Comparison of ENCODE assay signal across 10 cellular contexts in genomic region chr5:127705120-127705892, GRCh38. TPM values are rescaled to one million over a fixed set of nuclear protein-coding genes. Genes with fewer than 3 reads are reported as not detected.
DNase-seq lines count a peak whose midpoint lies in the region; ATAC-seq and TF ChIP-seq lines count a peak whose summit lies in the region.
"Had no signal": no experiment of that assay in that cellular context is flagged by ENCODE, and none has a peak within 500 bp of the region (broad histone marks: within the 10 kb centered on the region; RNA-seq: fewer than 3 reads in every experiment).

No MANE protein-coding gene starts in this region.

- ATAC-seq in HG03159 (IDR thresholded peaks at IDR 0.05; ENCODE audit: unreplicated experiment) (peak; percentile 67), WTC11 (peak; percentile 24; the same call in 1 of the 2 replicates), natural killer cell (no peak), HG02973 (IDR thresholded peaks at IDR 0.05; ENCODE audit: unreplicated experiment) (no peak), mucosa of descending colon (no peak)

- H3K27me3 Mint-ChIP-seq in WTC11 (ENCODE audit: low read depth) (no peaks in the 10 kb centered on the region), natural killer cell (ENCODE audit: low read depth in 2 of 2) (no peaks in the 10 kb centered on the region)
- H3K27me3 Mint-ChIP-seq: IgD-negative memory B cell, type B pancreatic cell had no signal

- H3K4me3 ChIP-seq in AG10803 (ENCODE audit: low read length) (no peak overlapping the region), iPS-18a (ENCODE audit: low read length) (no peak overlapping the region), mucosa of descending colon (no peak overlapping the region)

- POLR2A ChIA-PET in WTC11 (lab: Charles Lee), result no interaction called here

- H3K36me3 Mint-ChIP-seq in WTC11 (no peaks in the 10 kb centered on the region), natural killer cell (no peaks in the 10 kb centered on the region)
- H3K36me3 Mint-ChIP-seq: IgD-negative memory B cell, type B pancreatic cell had no signal

- no peak overlapping the region for H3K27ac Mint-ChIP-seq in WTC11
- H3K27ac Mint-ChIP-seq in natural killer cell, result no peak overlapping the region
- H3K27ac Mint-ChIP-seq: IgD-negative memory B cell, type B pancreatic cell had no signal

- H3K36me3 ChIP-seq in iPS-18a (ENCODE audit: control insufficient read depth, low read depth, low read length) (no peaks in the 10 kb centered on the region), mucosa of descending colon (ENCODE audit: low read depth) (no peaks in the 10 kb centered on the region)

- H3K9me3 Mint-ChIP-seq in WTC11 (no peaks in the 10 kb centered on the region), natural killer cell (peaks cover 4 to 6% of the 10 kb centered on the region in 2 donors)
- H3K9me3 Mint-ChIP-seq: IgD-negative memory B cell, type B pancreatic cell had no signal

- TF ChIP-seq CTCF in AG10803 (conservative IDR thresholded peaks at IDR 0.05; ENCODE audit: low read length) (no peak), WTC11 (IDR thresholded peaks at IDR 0.05) (no peak), natural killer cell (IDR thresholded peaks at IDR 0.05) (no peak), mucosa of descending colon (IDR thresholded peaks at IDR 0.05) (no peak)

- H3K9ac ChIP-seq in iPS-18a (ENCODE audit: low read length), result no peak overlapping the region

- peak; percentile 69 for DNase-seq in AG10803 (ENCODE audit: low read depth)
- no peak for DNase-seq in WTC11 (ENCODE audit: low spot score)
- no peak for DNase-seq in natural killer cell
- no peak for DNase-seq in mucosa of descending colon
- no peak for DNase-seq in NCI-H2227 treated with DMSO at 0.1 percent for 48 hours (lab: John Stamatoyannopoulos, UW)

- H3K4me1 ChIP-seq in iPS-18a (ENCODE audit: control insufficient read depth, low read depth, low read length), result peaks cover 13% of the 10 kb centered on the region
- H3K4me1 ChIP-seq in mucosa of descending colon (ENCODE audit: low read depth), result no peaks in the 10 kb centered on the region

- peak overlapping the region; percentile 70 for H3K27ac ChIP-seq in iPS-18a (ENCODE audit: low read length)

- H3K4me3 Mint-ChIP-seq in WTC11 (no peak overlapping the region), natural killer cell (no peak overlapping the region)
- H3K4me3 Mint-ChIP-seq: IgD-negative memory B cell, type B pancreatic cell had no signal

- H3K9me3 ChIP-seq in iPS-18a (ENCODE audit: control insufficient read depth, low read depth, low read length) (no peaks in the 10 kb centered on the region), mucosa of descending colon (no peaks in the 10 kb centered on the region)

- H3K4me1 Mint-ChIP-seq in WTC11, result peaks cover 9% of the 10 kb centered on the region
- H3K4me1 Mint-ChIP-seq in natural killer cell, result no peaks in the 10 kb centered on the region
- H3K4me1 Mint-ChIP-seq: IgD-negative memory B cell had no signal

- H3K27me3 ChIP-seq in iPS-18a (ENCODE audit: control insufficient read depth, insufficient read depth, low read length), result no peaks in the 10 kb centered on the region

- intact Hi-C loops in natural killer cell (cut with micrococcal nuclease) (no loop called here), mucosa of descending colon (cut with DNase I, micrococcal nuclease) (no loop called here)

- CTCF ChIA-PET in WTC11 (lab: Charles Lee), result no interaction called here

TF ChIP-seq in WTC11, 78 proteins besides CTCF, POLR2A, EP300 and RAD21:
- TF ChIP-seq ZNF317 (CRISPR knock-in tag; IDR thresholded peaks at IDR 0.05; ENCODE audit: borderline replicate concordance, low read depth), result no peak
- TF ChIP-seq, protein P1, sequence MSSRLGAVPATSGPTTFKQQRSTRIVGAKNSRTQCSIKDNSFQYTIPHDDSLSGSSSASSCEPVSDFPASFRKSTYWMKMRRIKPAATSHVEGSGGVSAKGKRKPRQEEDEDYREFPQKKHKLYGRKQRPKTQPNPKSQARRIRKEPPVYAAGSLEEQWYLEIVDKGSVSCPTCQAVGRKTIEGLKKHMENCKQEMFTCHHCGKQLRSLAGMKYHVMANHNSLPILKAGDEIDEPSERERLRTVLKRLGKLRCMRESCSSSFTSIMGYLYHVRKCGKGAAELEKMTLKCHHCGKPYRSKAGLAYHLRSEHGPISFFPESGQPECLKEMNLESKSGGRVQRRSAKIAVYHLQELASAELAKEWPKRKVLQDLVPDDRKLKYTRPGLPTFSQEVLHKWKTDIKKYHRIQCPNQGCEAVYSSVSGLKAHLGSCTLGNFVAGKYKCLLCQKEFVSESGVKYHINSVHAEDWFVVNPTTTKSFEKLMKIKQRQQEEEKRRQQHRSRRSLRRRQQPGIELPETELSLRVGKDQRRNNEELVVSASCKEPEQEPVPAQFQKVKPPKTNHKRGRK (CRISPR knock-in tag; IDR thresholded peaks at IDR 0.05; ENCODE audit: borderline replicate concordance), result no peak
- no peak for TF ChIP-seq RORB (CRISPR knock-in tag; IDR thresholded peaks at IDR 0.05)
- TF ChIP-seq SMAD4 (CRISPR knock-in tag; IDR thresholded peaks at IDR 0.05), result no peak
- TF ChIP-seq RELA (CRISPR knock-in tag; IDR thresholded peaks at IDR 0.05; ENCODE audit: borderline replicate concordance), result no peak
- TF ChIP-seq, protein P2, sequence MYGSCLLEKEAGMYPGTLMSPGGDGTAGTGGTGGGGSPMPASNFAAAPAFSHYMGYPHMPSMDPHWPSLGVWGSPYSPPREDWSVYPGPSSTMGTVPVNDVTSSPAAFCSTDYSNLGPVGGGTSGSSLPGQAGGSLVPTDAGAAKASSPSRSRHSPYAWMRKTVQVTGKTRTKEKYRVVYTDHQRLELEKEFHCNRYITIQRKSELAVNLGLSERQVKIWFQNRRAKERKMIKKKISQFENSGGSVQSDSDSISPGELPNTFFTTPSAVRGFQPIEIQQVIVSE (CRISPR knock-in tag; IDR thresholded peaks at IDR 0.05; ENCODE audit: borderline replicate concordance), result no peak
- no peak for TF ChIP-seq SMAD3 (CRISPR knock-in tag; IDR thresholded peaks at IDR 0.05; ENCODE audit: borderline replicate concordance)
- no peak for TF ChIP-seq ZNF425 (CRISPR knock-in tag; conservative IDR thresholded peaks at IDR 0.05)
- TF ChIP-seq TP53 (CRISPR knock-in tag; IDR thresholded peaks at IDR 0.05), result no peak
- TF ChIP-seq, protein P3, sequence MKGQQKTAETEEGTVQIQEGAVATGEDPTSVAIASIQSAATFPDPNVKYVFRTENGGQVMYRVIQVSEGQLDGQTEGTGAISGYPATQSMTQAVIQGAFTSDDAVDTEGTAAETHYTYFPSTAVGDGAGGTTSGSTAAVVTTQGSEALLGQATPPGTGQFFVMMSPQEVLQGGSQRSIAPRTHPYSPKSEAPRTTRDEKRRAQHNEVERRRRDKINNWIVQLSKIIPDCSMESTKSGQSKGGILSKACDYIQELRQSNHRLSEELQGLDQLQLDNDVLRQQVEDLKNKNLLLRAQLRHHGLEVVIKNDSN (CRISPR knock-in tag; IDR thresholded peaks at IDR 0.05), result no peak
- no peak for TF ChIP-seq CBFB (CRISPR knock-in tag; IDR thresholded peaks at IDR 0.05; ENCODE audit: low read depth)
- no peak for TF ChIP-seq ZNF121 (CRISPR knock-in tag; IDR thresholded peaks at IDR 0.05)

RNA-seq across cellular contexts. Expression of gene CCDC192, which starts 2.1 kb away (rescaled TPM):
- total RNA-seq in WTC11 (2021), result 0.52 to 0.69 TPM (median 0.53 TPM) in 3 replicates
- total RNA-seq in natural killer cell, result not detected
- total RNA-seq in mucosa of descending colon, result 1 to 10 TPM in 1 of 3 donors, not detected in 2; 1.0 TPM

RNA-seq across cellular contexts. Expression of gene CTXN3, which starts 56.4 kb away (rescaled TPM):
- total RNA-seq in WTC11 (2021) (not detected in 3 replicates), natural killer cell (not detected), mucosa of descending colon (not detected)

Comparison
In these comparisons a context has a peak if more than half of its experiments do, and no peak if none do; other contexts are left out.
1. ATAC-seq: peak in HG03159 (single experiment) and WTC11 (single experiment); none in natural killer cell (0 of 3), HG02973 (single experiment) and mucosa of descending colon (single experiment).